ENCODE assay signal across 19 cellular contexts in genomic region chr5:135425641-135426040, GRCh38. TPM values are rescaled to one million over a fixed set of nuclear protein-coding genes. Genes with fewer than 3 reads are reported as not detected.
A peak's percentile ranks its signal among the peaks of the same experiment; 100 is the strongest.
DNase-seq lines count a peak whose midpoint lies in the region; ATAC-seq and TF ChIP-seq lines count a peak whose summit lies in the region.
"Had no signal": no experiment of that assay in that cellular context is flagged by ENCODE, and none has a peak within 500 bp of the region (broad histone marks: within the 10 kb centered on the region; RNA-seq: fewer than 3 reads in every experiment).

No MANE protein-coding gene starts in this region.

- H3K27ac ChIP-seq in left lung, result peak overlapping the region; percentile 13 to 82
- no peak overlapping the region for H3K27ac ChIP-seq in CD8-positive, alpha-beta T cell (ENCODE audit: low read depth, low read length)
- H3K27ac ChIP-seq in tibial artery, result no peak overlapping the region
- H3K27ac ChIP-seq: coronary artery, parathyroid adenoma, PC-9, right lobe of liver had no signal

- H3K4me3 ChIP-seq in left lung (no peak overlapping the region), tibial artery (no peak overlapping the region)
- no peak overlapping the region for H3K4me3 ChIP-seq in CD8-positive, alpha-beta T cell (ENCODE audit: low read depth, low read length)
- H3K4me3 ChIP-seq: coronary artery, PC-9, right lobe of liver had no signal

- CTCF ChIA-PET in activated CD4-positive, alpha-beta T cell treated with anti-CD3 and anti-CD28 coated beads, Interleukin-2, amount 10 ng/mL, durations not matched to agents 7 days and 5 days (lab: Charles Lee), result interaction anchor here (0.6 to 3.0 kb wide), 10 partner anchors 10 to 273 kb away, joined by 3 to 11 read pairs (median 4); partner anchors contain the start of gene MACROH2A1
- CTCF ChIA-PET in activated CD4-positive, alpha-beta T cell treated with anti-CD3 and anti-CD28 coated beads for 36 hours (lab: Charles Lee), result interaction anchor here (0.5 to 2.5 kb wide), 18 partner anchors 9 to 195 kb away, joined by 3 to 10 read pairs (median 3); no protein-coding TSS in a partner anchor
- CTCF ChIA-PET in CD8-positive, alpha-beta T cell (lab: Charles Lee), result interaction anchor here (0.6 to 2.1 kb wide), 20 partner anchors 9 to 700 kb away, joined by 3 to 11 read pairs (median 3); partner anchors contain the start of gene DCANP1

- DNase-seq in activated CD4-positive, alpha-beta T cell treated with anti-CD3 and anti-CD28 coated beads, Interleukin-2, amount 10 ng/mL, durations not matched to agents 7 days and 5 days, result no peak
- DNase-seq in activated CD4-positive, alpha-beta T cell treated with anti-CD3 and anti-CD28 coated beads for 36 hours, result no peak
- DNase-seq in Kasumi-1 (lab: John Stamatoyannopoulos, UW) (peak; percentile 96), SKM-1 (lab: John Stamatoyannopoulos, UW; ENCODE audit: unreplicated experiment) (peak; percentile 61), left lung (no peak), tibial artery (no peak), midbrain (lab: John Stamatoyannopoulos, UW) (no peak)
- no peak for DNase-seq in CD8-positive, alpha-beta T cell
- DNase-seq: glutamatergic neuron, NCI-H2171, right lobe of liver, substantia nigra, T-helper 17 cell had no signal

- H3K27me3 Mint-ChIP-seq in activated CD4-positive, alpha-beta T cell treated with anti-CD3 and anti-CD28 coated beads, Interleukin-2, amount 10 ng/mL, durations not matched to agents 7 days and 5 days, result peaks cover 24% of the 10 kb centered on the region
- H3K27me3 Mint-ChIP-seq in activated CD4-positive, alpha-beta T cell treated with anti-CD3 and anti-CD28 coated beads for 36 hours, result peaks cover 5% of the 10 kb centered on the region
- H3K27me3 Mint-ChIP-seq in CD8-positive, alpha-beta T cell (ENCODE audit: low read depth), result peaks cover 18% of the 10 kb centered on the region

- no peaks in the 10 kb centered on the region for H3K36me3 ChIP-seq in left lung
- H3K36me3 ChIP-seq in CD8-positive, alpha-beta T cell (ENCODE audit: insufficient read depth, low read length), result no peaks in the 10 kb centered on the region
- H3K36me3 ChIP-seq in tibial artery, result no peaks in the 10 kb centered on the region
- H3K36me3 ChIP-seq: right lobe of liver had no signal

- H3K9me3 Mint-ChIP-seq in activated CD4-positive, alpha-beta T cell treated with anti-CD3 and anti-CD28 coated beads, Interleukin-2, amount 10 ng/mL, durations not matched to agents 7 days and 5 days, result peaks cover 2% of the 10 kb centered on the region
- peaks cover 7% of the 10 kb centered on the region for H3K9me3 Mint-ChIP-seq in activated CD4-positive, alpha-beta T cell treated with anti-CD3 and anti-CD28 coated beads for 36 hours (ENCODE audit: low read depth)
- H3K9me3 Mint-ChIP-seq in CD8-positive, alpha-beta T cell, result peaks cover 11% of the 10 kb centered on the region
- H3K9me3 Mint-ChIP-seq: natural killer cell treated with Interleukin-12 subunit alpha and Interleukin-12 subunit beta and Interleukin-15 and Interleukin-18, amount 100 ng/mL, for 72 hours had no signal

- H3K4me1 ChIP-seq in left lung (peaks cover 0 to 42% of the 10 kb centered on the region in 2 donors), tibial artery (peaks cover 0 to 4% (median 0%) of the 10 kb centered on the region in 4 donors)
- no peaks in the 10 kb centered on the region for H3K4me1 ChIP-seq in CD8-positive, alpha-beta T cell (ENCODE audit: insufficient read depth, low read length)
- H3K4me1 ChIP-seq: parathyroid adenoma, right lobe of liver had no signal

- POLR2A ChIA-PET in activated CD4-positive, alpha-beta T cell treated with anti-CD3 and anti-CD28 coated beads, Interleukin-2, amount 10 ng/mL, durations not matched to agents 7 days and 5 days (lab: Charles Lee), result interaction anchor here (0.8 kb wide), 1 partner anchor 28 kb away, joined by 3 read pairs; no protein-coding TSS in a partner anchor
- POLR2A ChIA-PET in activated CD4-positive, alpha-beta T cell treated with anti-CD3 and anti-CD28 coated beads for 36 hours (lab: Charles Lee), result interaction anchor here (0.8 kb wide), 1 partner anchor 48 kb away, joined by 4 read pairs; no protein-coding TSS in a partner anchor
- POLR2A ChIA-PET in CD8-positive, alpha-beta T cell (lab: Charles Lee), result no interaction called here

- no peak for ATAC-seq in activated CD4-positive, alpha-beta T cell treated with anti-CD3 and anti-CD28 coated beads for 36 hours
- no peak for ATAC-seq in left lung
- ATAC-seq in CD8-positive, alpha-beta T cell, result no peak

- intact Hi-C loops in activated CD4-positive, alpha-beta T cell treated with anti-CD3 and anti-CD28 coated beads for 36 hours (cut with DNase I, micrococcal nuclease), result loop anchor here (2.0 kb wide), 2 partner anchors 27 to 49 kb away; partner anchors contain the start of gene MACROH2A1 (in 1 of the 2)
- intact Hi-C loops in left lung (cut with DNase I), result no loop called here
- intact Hi-C loops in CD8-positive, alpha-beta T cell (cut with DNase I, micrococcal nuclease), result no loop called here
- intact Hi-C loops in tibial artery (cut with DNase I; ENCODE audit: low total_unique reads), result no loop called here

- no peak for TF ChIP-seq CTCF in left lung (IDR thresholded peaks at IDR 0.05)
- TF ChIP-seq CTCF in CD8-positive, alpha-beta T cell (IDR thresholded peaks at IDR 0.05), result no peak
- no peak for TF ChIP-seq CTCF in tibial artery (IDR thresholded peaks at IDR 0.05)

- H3K27ac Mint-ChIP-seq in activated CD4-positive, alpha-beta T cell treated with anti-CD3 and anti-CD28 coated beads, Interleukin-2, amount 10 ng/mL, durations not matched to agents 7 days and 5 days, result peak overlapping the region; percentile 84
- H3K27ac Mint-ChIP-seq in activated CD4-positive, alpha-beta T cell treated with anti-CD3 and anti-CD28 coated beads for 36 hours, result no peak overlapping the region
- H3K27ac Mint-ChIP-seq in CD8-positive, alpha-beta T cell, result no peak overlapping the region
- H3K27ac Mint-ChIP-seq: mesothelial cell of epicardium; natural killer cell treated with Interleukin-12 subunit alpha and Interleukin-12 subunit beta and Interleukin-15 and Interleukin-18, amount 100 ng/mL, for 72 hours; T-helper 17 cell had no signal

- no peaks in the 10 kb centered on the region for H3K36me3 Mint-ChIP-seq in activated CD4-positive, alpha-beta T cell treated with anti-CD3 and anti-CD28 coated beads, Interleukin-2, amount 10 ng/mL, durations not matched to agents 7 days and 5 days (ENCODE audit: low read depth)
- no peaks in the 10 kb centered on the region for H3K36me3 Mint-ChIP-seq in activated CD4-positive, alpha-beta T cell treated with anti-CD3 and anti-CD28 coated beads for 36 hours (ENCODE audit: low read depth)
- no peaks in the 10 kb centered on the region for H3K36me3 Mint-ChIP-seq in CD8-positive, alpha-beta T cell
- H3K36me3 Mint-ChIP-seq: natural killer cell treated with Interleukin-12 subunit alpha and Interleukin-12 subunit beta and Interleukin-15 and Interleukin-18, amount 100 ng/mL, for 72 hours had no signal

- H3K4me1 Mint-ChIP-seq in activated CD4-positive, alpha-beta T cell treated with anti-CD3 and anti-CD28 coated beads, Interleukin-2, amount 10 ng/mL, durations not matched to agents 7 days and 5 days, result peaks cover 22% of the 10 kb centered on the region
- H3K4me1 Mint-ChIP-seq in activated CD4-positive, alpha-beta T cell treated with anti-CD3 and anti-CD28 coated beads for 36 hours, result peaks cover 4% of the 10 kb centered on the region
- no peaks in the 10 kb centered on the region for H3K4me1 Mint-ChIP-seq in CD8-positive, alpha-beta T cell (ENCODE audit: low read depth)
- H3K4me1 Mint-ChIP-seq: T-helper 17 cell had no signal

- H3K9me3 ChIP-seq in left lung (peaks cover 0 to 10% of the 10 kb centered on the region in 2 donors), tibial artery (peaks cover 0 to 9% (median 2%) of the 10 kb centered on the region in 3 donors)
- H3K9me3 ChIP-seq in CD8-positive, alpha-beta T cell (ENCODE audit: low read length), result no peaks in the 10 kb centered on the region
- H3K9me3 ChIP-seq: right lobe of liver had no signal

- H3K4me3 Mint-ChIP-seq in activated CD4-positive, alpha-beta T cell treated with anti-CD3 and anti-CD28 coated beads, Interleukin-2, amount 10 ng/mL, durations not matched to agents 7 days and 5 days, result no peak overlapping the region
- H3K4me3 Mint-ChIP-seq in activated CD4-positive, alpha-beta T cell treated with anti-CD3 and anti-CD28 coated beads for 36 hours, result no peak overlapping the region
- H3K4me3 Mint-ChIP-seq in CD8-positive, alpha-beta T cell, result no peak overlapping the region
- H3K4me3 Mint-ChIP-seq: mesothelial cell of epicardium; natural killer cell treated with Interleukin-12 subunit alpha and Interleukin-12 subunit beta and Interleukin-15 and Interleukin-18, amount 100 ng/mL, for 72 hours; T-helper 17 cell had no signal

- H3K27me3 ChIP-seq in left lung (no peaks in the 10 kb centered on the region), tibial artery (no peaks in the 10 kb centered on the region)
- no peaks in the 10 kb centered on the region for H3K27me3 ChIP-seq in CD8-positive, alpha-beta T cell (ENCODE audit: insufficient read depth, low read length)
- H3K27me3 ChIP-seq: right lobe of liver had no signal

RNA-seq across cellular contexts. Expression of gene DCANP1, which starts 21.5 kb away (rescaled TPM):
- not detected for total RNA-seq in activated CD4-positive, alpha-beta T cell treated with anti-CD3 and anti-CD28 coated beads, Interleukin-2, amount 10 ng/mL, durations not matched to agents 7 days and 5 days
- total RNA-seq in activated CD4-positive, alpha-beta T cell treated with anti-CD3 and anti-CD28 coated beads for 36 hours, result not detected
- total RNA-seq in left lung, result under 1 TPM in 1 of 2 donors, not detected in 1; 0.24 TPM
- not detected for total RNA-seq in CD8-positive, alpha-beta T cell
- total RNA-seq: A172; mesothelial cell of epicardium; natural killer cell treated with Interleukin-12 subunit alpha and Interleukin-12 subunit beta and Interleukin-15 and Interleukin-18, amount 100 ng/mL, for 72 hours; PC-9; right lobe of liver had no signal

RNA-seq across cellular contexts. Expression of gene TIFAB, which starts 26.5 kb away (rescaled TPM):
- not detected for total RNA-seq in activated CD4-positive, alpha-beta T cell treated with anti-CD3 and anti-CD28 coated beads, Interleukin-2, amount 10 ng/mL, durations not matched to agents 7 days and 5 days
- not detected for total RNA-seq in activated CD4-positive, alpha-beta T cell treated with anti-CD3 and anti-CD28 coated beads for 36 hours
- total RNA-seq in left lung, result under 1 TPM; 0.03 to 0.18 TPM
- total RNA-seq in CD8-positive, alpha-beta T cell, result not detected
- total RNA-seq: A172; mesothelial cell of epicardium; natural killer cell treated with Interleukin-12 subunit alpha and Interleukin-12 subunit beta and Interleukin-15 and Interleukin-18, amount 100 ng/mL, for 72 hours; PC-9 had no signal

RNA-seq across cellular contexts. Expression of gene MACROH2A1, which starts 26.6 kb away (rescaled TPM):
- 100 to 1,000 TPM; 287 to 297 TPM for total RNA-seq in activated CD4-positive, alpha-beta T cell treated with anti-CD3 and anti-CD28 coated beads, Interleukin-2, amount 10 ng/mL, durations not matched to agents 7 days and 5 days
- total RNA-seq in activated CD4-positive, alpha-beta T cell treated with anti-CD3 and anti-CD28 coated beads for 36 hours, result 100 to 1,000 TPM; 159 to 190 TPM
- 100 to 1,000 TPM; 183 to 309 TPM for total RNA-seq in left lung
- 10 to 100 TPM; 89.2 to 91.9 TPM for total RNA-seq in CD8-positive, alpha-beta T cell

Comparison
In these comparisons a context has a peak if more than half of its experiments do, and no peak if none do; other contexts are left out.
1. DNase-seq: peak in Kasumi-1 (2 of 2) and SKM-1 (single experiment); none in activated CD4-positive, alpha-beta T cell treated with anti-CD3 and anti-CD28 coated beads, Interleukin-2, amount 10 ng/mL, durations not matched to agents 7 days and 5 days (single experiment), activated CD4-positive, alpha-beta T cell treated with anti-CD3 and anti-CD28 coated beads for 36 hours (single experiment), left lung (0 of 2), CD8-positive, alpha-beta T cell (0 of 7), tibial artery (0 of 2) and midbrain (single experiment).
2. H3K27ac ChIP-seq: peak in left lung (2 of 2); none in CD8-positive, alpha-beta T cell (single experiment) and tibial artery (0 of 2).
3. intact Hi-C loops: an anchor here in activated CD4-positive, alpha-beta T cell treated with anti-CD3 and anti-CD28 coated beads for 36 hours (2.0 kb wide); none called in left lung, CD8-positive, alpha-beta T cell and tibial artery.